8 cellular contexts compared by ENCODE assay signal in the genomic region with DNA sequence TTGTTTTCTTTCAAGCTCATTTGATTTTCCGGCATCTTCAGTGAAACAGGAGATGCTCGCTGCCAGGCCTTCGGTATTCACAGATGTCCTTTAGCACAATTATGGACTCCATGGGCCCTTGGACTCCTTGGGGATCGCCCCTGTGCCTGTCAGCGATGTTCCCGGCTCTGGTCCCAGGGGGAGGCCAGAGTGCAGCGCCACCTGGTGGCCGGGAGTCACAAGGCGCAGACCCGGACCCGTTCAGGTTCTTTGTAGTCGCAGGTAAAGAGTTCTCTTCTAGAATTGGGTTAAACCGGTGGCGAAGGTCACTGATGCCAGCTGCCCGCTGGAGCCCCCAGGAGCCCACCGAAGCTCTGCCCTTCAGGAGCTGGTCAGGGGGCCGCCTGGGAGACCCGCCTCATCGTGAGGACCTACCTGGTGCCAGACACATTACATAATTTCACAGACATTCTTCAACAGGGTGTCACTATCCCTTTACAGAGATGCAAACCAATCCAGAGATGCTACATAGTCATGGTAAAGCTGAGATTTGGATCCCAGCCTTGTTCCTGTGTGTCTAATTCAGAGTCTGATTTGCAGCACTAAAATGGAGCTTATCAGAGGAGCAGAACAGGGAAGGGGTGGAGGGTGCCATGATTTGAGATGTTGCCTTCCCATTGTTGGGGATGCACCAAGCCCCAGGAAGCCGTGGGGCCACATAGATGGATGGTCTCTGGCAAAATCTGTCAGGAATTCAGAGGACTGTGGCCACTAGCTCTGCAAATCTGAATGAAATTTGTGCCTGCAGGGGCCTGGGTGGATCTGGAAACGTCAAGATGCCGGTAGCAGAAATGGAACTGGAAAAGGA. TPM values are rescaled to one million over a fixed set of nuclear protein-coding genes. Genes with fewer than 3 reads are reported as not detected.
DNase-seq lines count a peak whose midpoint lies in the region; ATAC-seq and TF ChIP-seq lines count a peak whose summit lies in the region.

No MANE protein-coding gene starts in this region.

- DNase-seq in CD14-positive monocyte (ENCODE audit: low spot score) (no peak), fibroblast of mammary gland (ENCODE audit: low read depth) (peak; percentile 38), osteocyte (ENCODE audit: extremely low spot score, unreplicated experiment) (no peak), transverse colon (peak; percentile 75)
- peak; percentile 77 for DNase-seq in activated T-cell treated with anti-CD3 and anti-CD28 coated beads, Interleukin-2, amount 50 U/mL, for 1 hour

- peaks cover 5 to 10% (median 9%) of the 10 kb centered on the region in 3 donors for H3K27me3 Mint-ChIP-seq in CD14-positive monocyte (ENCODE audit: low read depth in 3 of 3)
- H3K27me3 Mint-ChIP-seq in osteocyte (ENCODE audit: unreplicated experiment) = peaks cover 38% of the 10 kb centered on the region

- H3K36me3 ChIP-seq in OCI-LY1 (ENCODE audit: insufficient read depth, low read length) (no peaks in the 10 kb centered on the region), transverse colon (no peaks in the 10 kb centered on the region)

- no peaks in the 10 kb centered on the region for H4K20me1 ChIP-seq in OCI-LY1 (ENCODE audit: insufficient read depth, low read length)

- H3K27ac Mint-ChIP-seq in CD14-positive monocyte (peak overlapping the region in 1 of 7 donors; percentile 28), osteocyte (ENCODE audit: unreplicated experiment) (no peak overlapping the region)

- no peak overlapping the region for H2AFZ ChIP-seq in OCI-LY1 (ENCODE audit: low read length)

- H3K4me2 ChIP-seq in OCI-LY1 (ENCODE audit: low read length) = 0 out of 2 replicates have a peak overlapping the region, but pooled peaks have one; percentile 22

- no peak for TF ChIP-seq POLR2A in transverse colon (IDR thresholded peaks at IDR 0.05)

- no peak overlapping the region for H3K9ac ChIP-seq in OCI-LY1 (ENCODE audit: low read length)

- H3K27me3 ChIP-seq in OCI-LY1 (ENCODE audit: insufficient read depth, low read length) (peaks cover 3% of the 10 kb centered on the region; the same call in 1 of the 2 replicates), transverse colon (no peaks in the 10 kb centered on the region)

- ATAC-seq in GM21619 (IDR thresholded peaks at IDR 0.05; ENCODE audit: unreplicated experiment) = peak; percentile 54
- no peak for ATAC-seq in HG03432 (IDR thresholded peaks at IDR 0.05; ENCODE audit: unreplicated experiment)

- H3K9me2 ChIP-seq in OCI-LY1 (ENCODE audit: low read depth, low read length) = no peaks in the 10 kb centered on the region

- H3K27ac ChIP-seq in OCI-LY1 (ENCODE audit: low read depth, low read length, poor library complexity, severe bottlenecking) = no peak overlapping the region
- H3K27ac ChIP-seq in transverse colon = no peak overlapping the region

- TF ChIP-seq CTCF in CD14-positive monocyte (IDR thresholded peaks at IDR 0.05) (peak; percentile 99), OCI-LY1 (IDR thresholded peaks at IDR 0.05; ENCODE audit: low read length) (peak; percentile 98), fibroblast of mammary gland (conservative IDR thresholded peaks at IDR 0.05; ENCODE audit: control insufficient read depth, insufficient read depth, low read depth, low read length) (peak; percentile 83), osteocyte (IDR thresholded peaks at IDR 0.05) (peak; percentile 90), transverse colon (IDR thresholded peaks at IDR 0.05) (peak; percentile 88 to 94 (median 91))

- H3K36me3 Mint-ChIP-seq in CD14-positive monocyte (no peaks in the 10 kb centered on the region), osteocyte (ENCODE audit: unreplicated experiment) (no peaks in the 10 kb centered on the region)

- H3K4me1 Mint-ChIP-seq in CD14-positive monocyte (peaks cover 24% of the 10 kb centered on the region), osteocyte (ENCODE audit: unreplicated experiment) (peaks cover 17% of the 10 kb centered on the region)

- H3F3A ChIP-seq in OCI-LY1 (ENCODE audit: insufficient read depth, low read length) = no peaks in the 10 kb centered on the region

- WGBS in transverse colon (ENCODE audit: low coverage in 1 of 2), 2 donors = 27% methylated on average over 22 of the region's 22 CpGs; no CpG with 5 or more reads in 1 of the 2 donors

- no peaks in the 10 kb centered on the region for H3K79me2 ChIP-seq in OCI-LY1 (ENCODE audit: insufficient read depth, low read length)

- no peak for TF ChIP-seq EP300 in transverse colon (IDR thresholded peaks at IDR 0.05; ENCODE audit: low read depth)

- H3K9me3 ChIP-seq in OCI-LY1 (ENCODE audit: low read length) (no peaks in the 10 kb centered on the region), transverse colon (no peaks in the 10 kb centered on the region)

- peaks cover 6% of the 10 kb centered on the region for H3K4me1 ChIP-seq in OCI-LY1 (ENCODE audit: insufficient read depth, low read length, severe bottlenecking)
- H3K4me1 ChIP-seq in transverse colon = peaks cover 0 to 6% (median 3%) of the 10 kb centered on the region in 4 donors

- intact Hi-C loops in CD14-positive monocyte (cut with micrococcal nuclease) (loop anchor here in 1 of 2 donors (10.0 kb wide), 1 partner anchor 199 kb away; no protein-coding TSS in a partner anchor), transverse colon (cut with DNase I; ENCODE audit: low total_unique reads) (no loop called here)

- H3K9me3 Mint-ChIP-seq in CD14-positive monocyte (no peaks in the 10 kb centered on the region), osteocyte (ENCODE audit: unreplicated experiment) (no peaks in the 10 kb centered on the region)

- peak overlapping the region in 1 of 2 donors; percentile 4 for H3K4me3 Mint-ChIP-seq in CD14-positive monocyte
- no peak overlapping the region for H3K4me3 Mint-ChIP-seq in osteocyte (ENCODE audit: unreplicated experiment)

- H3K4me3 ChIP-seq in OCI-LY1 (ENCODE audit: low read depth, low read length, poor library complexity, severe bottlenecking) = no peak overlapping the region
- H3K4me3 ChIP-seq in fibroblast of mammary gland (ENCODE audit: control insufficient read depth, low read depth, low read length) = no peak overlapping the region
- H3K4me3 ChIP-seq in transverse colon = no peak overlapping the region

- in situ Hi-C loops in transverse colon (cut with MboI; ENCODE audit: low pct_ligation_motif_present in 1 of 4, low pct_unique_long_range_greater_than_20kb in 1 of 4, low sequenced_read_pairs in 3 of 4) = loop anchor here in 1 of 4 donors (10.0 kb wide), 1 partner anchor 199 kb away; no protein-coding TSS in a partner anchor

RNA-seq across cellular contexts. Expression of a gene that starts 6.0 kb away (rescaled TPM):
- polyA plus RNA-seq in CD14-positive monocyte = 10 to 100 TPM; 30.6 to 54.8 TPM
- total RNA-seq in osteocyte (0.31 and 0.40 TPM in 2 replicates), transverse colon (10 to 100 TPM in 3 of 4 donors, 1 to 10 TPM in 1; 7.8 to 40.4 (median 26.1) TPM)

RNA-seq across cellular contexts. Expression of a gene that starts 21.7 kb away (rescaled TPM):
- polyA plus RNA-seq in CD14-positive monocyte = not detected
- not detected in 2 replicates for total RNA-seq in osteocyte
- total RNA-seq in transverse colon = under 1 TPM in 1 of 4 donors, not detected in 3; 0.41 TPM

RNA-seq across cellular contexts. Expression of a gene that starts 41.1 kb away (rescaled TPM):
- not detected for polyA plus RNA-seq in CD14-positive monocyte
- total RNA-seq in osteocyte = 0.26 and 0.27 TPM in 2 replicates
- total RNA-seq in transverse colon = 100 to 1,000 TPM in 1 of 4 donors, 10 to 100 TPM in 3; 46.1 to 105 (median 68.8) TPM

Comparison
In these comparisons a context has a peak if more than half of its experiments do, and no peak if none do; other contexts are left out.
1. DNase-seq: peak in activated T-cell treated with anti-CD3 and anti-CD28 coated beads, Interleukin-2, amount 50 U/mL, for 1 hour (single experiment), fibroblast of mammary gland (single experiment) and transverse colon (single experiment); none in CD14-positive monocyte (single experiment) and osteocyte (single experiment).
2. RNA of a gene that starts 41.1 kb away (total RNA-seq): 46.1 to 105 TPM in transverse colon; 0.26 to 0.27 TPM in osteocyte; every median in the first group is over 10 times any median in the second.
3. Peak in every context shown above with its lines, with median percentiles within 50 percentile points of each other: CTCF ChIP-seq.